ENCODE assay signal across 8 cellular contexts in genomic region chr2:130181880-130182682, GRCh38. TPM values are rescaled to one million over a fixed set of nuclear protein-coding genes. Genes with fewer than 3 reads are reported as not detected.
DNase-seq lines count a peak whose midpoint lies in the region; ATAC-seq and TF ChIP-seq lines count a peak whose summit lies in the region.

Gene MZT2B, plus strand, starts transcription at chr2:130182262. Its CDS starts 21 bp downstream, at chr2:130182283.

- peak; percentile 86 for ATAC-seq in GM18517 (IDR thresholded peaks at IDR 0.05; ENCODE audit: unreplicated experiment)
- ATAC-seq in HG03039 (IDR thresholded peaks at IDR 0.05; ENCODE audit: unreplicated experiment): peak; percentile 77
- ATAC-seq in sciatic nerve: peak; percentile 94

- peak within 1 kb of the TSS; percentile 69 for H3K27ac ChIP-seq in 22Rv1

- TF ChIP-seq CTCF in 22Rv1 (IDR thresholded peaks at IDR 0.05): peak; percentile 73

- DNase-seq in NCI-H2081 (lab: John Stamatoyannopoulos, UW): peak; percentile 87
- peak; percentile 79 for DNase-seq in T1000 (lab: John Stamatoyannopoulos, UW)
- peak; percentile 94 for DNase-seq in astrocyte of the hippocampus (ENCODE audit: low read depth, low spot score)
- DNase-seq in hypothalamus (lab: John Stamatoyannopoulos, UW): peak; percentile 17 to 94 (median 80)
- DNase-seq in sciatic nerve (ENCODE audit: low spot score): peak; percentile 92

- intact Hi-C loops in sciatic nerve (cut with DNase I): loop anchor here (10.0 kb wide), 1 partner anchor 163 kb away; the partner anchor contains the start of gene IMP4

RNA-seq across cellular contexts. Expression of gene MZT2B, which starts in this region (rescaled TPM):
- total RNA-seq in sciatic nerve: 168 TPM

Comparison
In these comparisons a context has a peak if more than half of its experiments do, and no peak if none do; other contexts are left out.
1. Peak in every context shown above with its lines: DNase-seq, ATAC-seq and H3K27ac ChIP-seq.